18 cellular contexts compared by ENCODE assay signal in genomic region chr19:45283443-45284033, GRCh38. TPM values are rescaled to one million over a fixed set of nuclear protein-coding genes. Genes with fewer than 3 reads are reported as not detected.
DNase-seq lines count a peak whose midpoint lies in the region; ATAC-seq and TF ChIP-seq lines count a peak whose summit lies in the region.
"Had no signal": no experiment of that assay in that cellular context is flagged by ENCODE, and none has a peak within 500 bp of the region (broad histone marks: within the 10 kb centered on the region; RNA-seq: fewer than 3 reads in every experiment).

No MANE protein-coding gene starts in this region.

- TF ChIP-seq CTCF in HEK293 (tag by site-specific recombination; IDR thresholded peaks at IDR 0.05) (no peak), progenitor cell of endocrine pancreas (IDR thresholded peaks at IDR 0.05; ENCODE audit: unreplicated experiment) (no peak)

- intact Hi-C loops in activated CD4-positive, alpha-beta memory T cell treated with anti-CD3 and anti-CD28 coated beads for 36 hours (cut with micrococcal nuclease): no loop called here

- H3K4me3 ChIP-seq in HEK293 (ENCODE audit: low read depth, low read length): no peak overlapping the region
- H3K4me3 ChIP-seq: HAP-1, prostate gland had no signal

- H3K9me3 Mint-ChIP-seq in progenitor cell of endocrine pancreas (ENCODE audit: low read depth): peaks cover 5% of the 10 kb centered on the region
- no peaks in the 10 kb centered on the region for H3K9me3 Mint-ChIP-seq in activated CD4-positive, alpha-beta memory T cell treated with anti-CD3 and anti-CD28 coated beads for 36 hours
- H3K9me3 Mint-ChIP-seq: activated CD4-positive, alpha-beta T cell treated with anti-CD3 and anti-CD28 coated beads, Interleukin-2, amount 10 ng/mL, durations not matched to agents 7 days and 5 days; effector memory CD8-positive, alpha-beta T cell had no signal

- H3K27ac Mint-ChIP-seq in progenitor cell of endocrine pancreas: peak overlapping the region; percentile 17
- no peak overlapping the region for H3K27ac Mint-ChIP-seq in activated CD4-positive, alpha-beta memory T cell treated with anti-CD3 and anti-CD28 coated beads for 36 hours
- H3K27ac Mint-ChIP-seq: effector memory CD8-positive, alpha-beta T cell had no signal

- POLR2A ChIA-PET in HEK293 (lab: Yijun Ruan, JAX): no interaction called here
- POLR2A ChIA-PET in activated CD4-positive, alpha-beta memory T cell treated with anti-CD3 and anti-CD28 coated beads for 36 hours (lab: Charles Lee): no interaction called here

- no peaks in the 10 kb centered on the region for H3K4me1 ChIP-seq in HEK293 (ENCODE audit: control insufficient read depth, insufficient read depth, low read length)
- H3K4me1 ChIP-seq: HAP-1, prostate gland had no signal

- peaks cover 25% of the 10 kb centered on the region for H3K36me3 Mint-ChIP-seq in progenitor cell of endocrine pancreas (ENCODE audit: insufficient read depth)
- H3K36me3 Mint-ChIP-seq in activated CD4-positive, alpha-beta memory T cell treated with anti-CD3 and anti-CD28 coated beads for 36 hours: peaks cover 27% of the 10 kb centered on the region

- CTCF ChIA-PET in HEK293 (lab: Yijun Ruan, JAX): interaction anchor here (0.6 kb wide), 1 partner anchor 693 kb away, joined by 3 read pairs; no protein-coding TSS in a partner anchor
- CTCF ChIA-PET in activated CD4-positive, alpha-beta memory T cell treated with anti-CD3 and anti-CD28 coated beads for 36 hours (lab: Charles Lee): no interaction called here

- no peak overlapping the region for H3K27ac ChIP-seq in HEK293 (ENCODE audit: extremely low read depth, low read depth, low read length)
- H3K27ac ChIP-seq: prostate gland had no signal

- H3K27me3 Mint-ChIP-seq in progenitor cell of endocrine pancreas: no peaks in the 10 kb centered on the region
- no peaks in the 10 kb centered on the region for H3K27me3 Mint-ChIP-seq in activated CD4-positive, alpha-beta memory T cell treated with anti-CD3 and anti-CD28 coated beads for 36 hours
- H3K27me3 Mint-ChIP-seq: activated CD4-positive, alpha-beta T cell treated with anti-CD3 and anti-CD28 coated beads, Interleukin-2, amount 10 ng/mL, durations not matched to agents 7 days and 5 days; effector memory CD8-positive, alpha-beta T cell had no signal

- no peaks in the 10 kb centered on the region for H3K4me1 Mint-ChIP-seq in progenitor cell of endocrine pancreas (ENCODE audit: low read depth)
- H3K4me1 Mint-ChIP-seq in activated CD4-positive, alpha-beta memory T cell treated with anti-CD3 and anti-CD28 coated beads for 36 hours (ENCODE audit: low read depth): no peaks in the 10 kb centered on the region
- H3K4me1 Mint-ChIP-seq: activated CD4-positive, alpha-beta T cell treated with anti-CD3 and anti-CD28 coated beads, Interleukin-2, amount 10 ng/mL, durations not matched to agents 7 days and 5 days had no signal

- no peaks in the 10 kb centered on the region for H3K9me3 ChIP-seq in HEK293 (ENCODE audit: control insufficient read depth, insufficient read depth, low read depth, low read length)
- H3K9me3 ChIP-seq: HAP-1, prostate gland had no signal

- ATAC-seq in HG03378 (IDR thresholded peaks at IDR 0.05; ENCODE audit: unreplicated experiment): no peak
- ATAC-seq: effector memory CD8-positive, alpha-beta T cell had no signal

- no peak overlapping the region for H3K4me3 Mint-ChIP-seq in progenitor cell of endocrine pancreas (ENCODE audit: low read depth)
- H3K4me3 Mint-ChIP-seq in activated CD4-positive, alpha-beta memory T cell treated with anti-CD3 and anti-CD28 coated beads for 36 hours: no peak overlapping the region
- H3K4me3 Mint-ChIP-seq: activated CD4-positive, alpha-beta T cell treated with anti-CD3 and anti-CD28 coated beads, Interleukin-2, amount 10 ng/mL, durations not matched to agents 7 days and 5 days; effector memory CD8-positive, alpha-beta T cell had no signal

- peaks cover 66 to 74% of the 10 kb centered on the region in 2 experiments for H3K36me3 ChIP-seq in HEK293 (ENCODE audit: control insufficient read depth in 2 of 2, insufficient read depth in 1 of 2, low read length in 2 of 2)

- DNase-seq in SKM-1 treated with dmso at 0.1 percent for 144 hours (lab: John Stamatoyannopoulos, UW; ENCODE audit: unreplicated experiment) (peak; percentile 9), progenitor cell of endocrine pancreas (ENCODE audit: low spot score, unreplicated experiment) (no peak)
- DNase-seq in activated CD4-positive, alpha-beta memory T cell treated with anti-CD3 and anti-CD28 coated beads for 36 hours: no peak
- DNase-seq: activated CD4-positive, alpha-beta T cell treated with anti-CD3 and anti-CD28 coated beads, Interleukin-2, amount 10 ng/mL, durations not matched to agents 7 days and 5 days; activated T-cell treated with anti-CD3 and anti-CD28 coated beads, Interleukin-2, amount 50 U/mL, for 48 hours; C1 segment of cervical spinal cord; central memory CD4-positive, alpha-beta T cell; effector memory CD8-positive, alpha-beta T cell; NCI-H1105; NCI-H2171; NCI-H82; T-helper 9 cell had no signal

TF ChIP-seq in HEK293, 187 proteins besides CTCF, POLR2A, EP300 and RAD21:
- TF ChIP-seq ZNF146 (tag by site-specific recombination; IDR thresholded peaks at IDR 0.05) (peak; percentile 97), ZNF558 (tag by site-specific recombination; IDR thresholded peaks at IDR 0.05) (no peak), ZNF580 (tag by site-specific recombination; IDR thresholded peaks at IDR 0.05) (peak; percentile 66), ZNF140 (tag by site-specific recombination; IDR thresholded peaks at IDR 0.05) (peak; percentile 85)

RNA-seq across cellular contexts. Expression of gene MARK4, which starts 32.5 kb away (rescaled TPM):
- 57.5 and 60.4 TPM in 2 replicates for total RNA-seq in progenitor cell of endocrine pancreas
- 10 to 100 TPM; 20.3 to 21.6 TPM for total RNA-seq in activated CD4-positive, alpha-beta memory T cell treated with anti-CD3 and anti-CD28 coated beads for 36 hours

RNA-seq across cellular contexts. Expression of gene EXOC3L2, which starts 38.3 kb away (rescaled TPM):
- total RNA-seq in progenitor cell of endocrine pancreas: not detected in 2 replicates
- not detected for total RNA-seq in activated CD4-positive, alpha-beta memory T cell treated with anti-CD3 and anti-CD28 coated beads for 36 hours
- total RNA-seq: activated CD4-positive, alpha-beta T cell treated with anti-CD3 and anti-CD28 coated beads, Interleukin-2, amount 10 ng/mL, durations not matched to agents 7 days and 5 days; myocyte had no signal

RNA-seq across cellular contexts. Expression of gene CKM, which starts 39.1 kb away (rescaled TPM):
- total RNA-seq in progenitor cell of endocrine pancreas: not detected in 2 replicates
- total RNA-seq in activated CD4-positive, alpha-beta memory T cell treated with anti-CD3 and anti-CD28 coated beads for 36 hours: not detected
- total RNA-seq: activated CD4-positive, alpha-beta T cell treated with anti-CD3 and anti-CD28 coated beads, Interleukin-2, amount 10 ng/mL, durations not matched to agents 7 days and 5 days; left lobe of liver had no signal

RNA-seq across cellular contexts. Expression of gene KLC3, which starts 57.0 kb away (rescaled TPM):
- total RNA-seq in progenitor cell of endocrine pancreas: 1.1 and 1.6 TPM in 2 replicates
- not detected for total RNA-seq in activated CD4-positive, alpha-beta memory T cell treated with anti-CD3 and anti-CD28 coated beads for 36 hours
- total RNA-seq: activated CD4-positive, alpha-beta T cell treated with anti-CD3 and anti-CD28 coated beads, Interleukin-2, amount 10 ng/mL, durations not matched to agents 7 days and 5 days; left lobe of liver; myocyte had no signal
